2 cellular contexts compared by ENCODE assay signal in genomic region chr7:80763704-80764103, GRCh38.
A peak's percentile ranks its signal among the peaks of the same experiment; 100 is the strongest.
TF ChIP-seq lines count a peak whose summit lies in the region.

No MANE protein-coding gene starts in this region.

TF ChIP-seq in HepG2, 621 proteins besides CTCF, POLR2A, EP300 and RAD21:
- TF ChIP-seq ATF7 (IDR thresholded peaks at IDR 0.05) (peak; percentile 61; the same call in 1 of the 2 replicates), ATF7 (CRISPR knock-in tag; IDR thresholded peaks at IDR 0.05) (no peak), NFRKB (IDR thresholded peaks at IDR 0.05) (no peak), CREB1 (IDR thresholded peaks at IDR 0.05) (peak; percentile 50), CREB1 (CRISPR knock-in tag; IDR thresholded peaks at IDR 0.05) (no peak)
TF ChIP-seq in HepG2: peak in this region for 2.

TF ChIP-seq in H1, 55 proteins besides CTCF, POLR2A, EP300 and RAD21:
- TF ChIP-seq SAP30 (IDR thresholded peaks at IDR 0.05; ENCODE audit: insufficient read depth, insufficient replicate concordance, low read length) (no peak), CEBPB (IDR thresholded peaks at IDR 0.05; ENCODE audit: low read depth, low read length) (no peak), YY1 (IDR thresholded peaks at IDR 0.05; ENCODE audit: low read depth, low read length) (no peak), POLR2AphosphoS5 (IDR thresholded peaks at IDR 0.05; ENCODE audit: low read depth, low read length) (no peak), BCL11A (IDR thresholded peaks at IDR 0.05; ENCODE audit: low read depth in 2 of 2, low read length in 2 of 2) (no peak), BACH1 (IDR thresholded peaks at IDR 0.05; ENCODE audit: low read length) (no peak), JUN (IDR thresholded peaks at IDR 0.05; ENCODE audit: low read depth, low read length) (no peak), ATF3 (IDR thresholded peaks at IDR 0.05; ENCODE audit: insufficient read depth, low read depth, low read length) (no peak), POU5F1 (IDR thresholded peaks at IDR 0.05; ENCODE audit: low read depth, low read length) (no peak), NANOG (IDR thresholded peaks at IDR 0.05; ENCODE audit: insufficient read depth, low read depth, low read length, poor library complexity, severe bottlenecking) (no peak), ATF2 (IDR thresholded peaks at IDR 0.05; ENCODE audit: low read length) (no peak), RBBP5 (IDR thresholded peaks at IDR 0.05; ENCODE audit: borderline replicate concordance, low read depth, low read length) (no peak), ZNF274 (IDR thresholded peaks at IDR 0.05; ENCODE audit: borderline replicate concordance, extremely low read depth, low read length) (no peak), CBX5 (IDR thresholded peaks at IDR 0.05; ENCODE audit: low read depth, low read length) (no peak), GTF2F1 (IDR thresholded peaks at IDR 0.05; ENCODE audit: borderline replicate concordance, low read depth, low read length) (no peak), HDAC6 (IDR thresholded peaks at IDR 0.05; ENCODE audit: low read depth, low read length) (no peak), CHD2 (IDR thresholded peaks at IDR 0.05; ENCODE audit: low read length) (no peak), CHD1 (IDR thresholded peaks at IDR 0.05; ENCODE audit: low read depth, low read length) (no peak)
